ENCODE assay signal across 11 cellular contexts in genomic region chr13:39417131-39417530, GRCh38.
DNase-seq lines count a peak whose midpoint lies in the region; ATAC-seq and TF ChIP-seq lines count a peak whose summit lies in the region.
"Had no signal": no experiment of that assay in that cellular context is flagged by ENCODE, and none has a peak within 500 bp of the region (broad histone marks: within the 10 kb centered on the region; RNA-seq: fewer than 3 reads in every experiment).

No MANE protein-coding gene starts in this region.

- H3K79me2 ChIP-seq in OCI-LY3 (ENCODE audit: low read length) (no peaks in the 10 kb centered on the region; the same call in 1 of the 2 replicates), fibroblast of lung (ENCODE audit: control insufficient read depth, insufficient read depth, low read length) (no peaks in the 10 kb centered on the region), neural progenitor cell (ENCODE audit: low read depth) (no peaks in the 10 kb centered on the region)

- H3K4me3 ChIP-seq in OCI-LY3 (ENCODE audit: low read length) (no peak overlapping the region), fibroblast of lung (replicated peaks in 1 of 4; ENCODE audit: control extremely low read depth in 1 of 4, insufficient read depth in 1 of 4, low read depth in 3 of 4, low read length in 4 of 4) (peak overlapping the region in 3 of 4 experiments; percentile 5 to 45 (median 8)), neural progenitor cell (peak overlapping the region; percentile 21), prostate gland (no peak overlapping the region)
- H3K4me3 ChIP-seq: upper lobe of left lung had no signal

- H2AFZ ChIP-seq in OCI-LY3 (ENCODE audit: low read depth, low read length) = no peak overlapping the region
- no peak overlapping the region for H2AFZ ChIP-seq in fibroblast of lung (ENCODE audit: low read length)
- H2AFZ ChIP-seq in neural progenitor cell (replicated peaks) = peak overlapping the region; percentile 66

- H3K4me1 ChIP-seq in OCI-LY3 (ENCODE audit: low read length) = peaks cover 71% of the 10 kb centered on the region
- H3K4me1 ChIP-seq in fibroblast of lung (ENCODE audit: control insufficient read depth, extremely low read depth, insufficient read depth, low read length) = no peaks in the 10 kb centered on the region
- peaks cover 48% of the 10 kb centered on the region for H3K4me1 ChIP-seq in neural progenitor cell
- H3K4me1 ChIP-seq in prostate gland (replicated peaks) = no peaks in the 10 kb centered on the region

- no peaks in the 10 kb centered on the region for H3K27me3 Mint-ChIP-seq in neural progenitor cell (ENCODE audit: insufficient read depth, low read depth)

- no peak for ATAC-seq in HG03521 (IDR thresholded peaks at IDR 0.05; ENCODE audit: unreplicated experiment)

- WGBS in prostate gland = 59% methylated on average over 5 of the region's 5 CpGs

- H3K27ac Mint-ChIP-seq in neural progenitor cell = peak overlapping the region; percentile 99

- peak overlapping the region; percentile 80 for H3K4me3 Mint-ChIP-seq in neural progenitor cell

- peaks cover 2% of the 10 kb centered on the region for H3K36me3 Mint-ChIP-seq in neural progenitor cell

- intact Hi-C loops in prostate gland (cut with DNase I) = loop anchor here (5.0 to 10.0 kb wide), 2 partner anchors 185 to 272 kb away; partner anchors contain the start of gene LHFPL6

- H3K9ac ChIP-seq in OCI-LY3 (ENCODE audit: low read length) (no peak overlapping the region), fibroblast of lung (ENCODE audit: insufficient read depth, low read length) (no peak overlapping the region), neural progenitor cell (no peak overlapping the region)

- H3K27ac ChIP-seq in OCI-LY3 (ENCODE audit: low read length) (no peak overlapping the region), fibroblast of lung (ENCODE audit: insufficient read depth, low read length) (no peak overlapping the region), neural progenitor cell (no peak overlapping the region), prostate gland (no peak overlapping the region)

- H3K27me3 ChIP-seq in OCI-LY3 (ENCODE audit: low read depth, low read length) = no peaks in the 10 kb centered on the region
- H3K27me3 ChIP-seq in fibroblast of lung (ENCODE audit: control insufficient read depth, insufficient read depth, low read length) = no peaks in the 10 kb centered on the region
- no peaks in the 10 kb centered on the region for H3K27me3 ChIP-seq in neural progenitor cell
- no peaks in the 10 kb centered on the region for H3K27me3 ChIP-seq in prostate gland (replicated peaks; ENCODE audit: insufficient read depth)
- H3K27me3 ChIP-seq: upper lobe of left lung had no signal

- DNase-seq in Daoy (ENCODE audit: low read depth) (peak; percentile 7), fibroblast of lung (ENCODE audit: low read depth in 2 of 2) (no peak), neural progenitor cell (ENCODE audit: low spot score) (peak; percentile 61), NCI-H1048 (lab: John Stamatoyannopoulos, UW) (no peak), prostate gland (ENCODE audit: low spot score) (no peak)
- no peak for DNase-seq in stimulated activated CD4-positive, alpha-beta T cell treated with anti-CD3 and anti-CD28 coated beads, Interleukin-2, amount 100 ng/mL, for 24 hours
- DNase-seq: activated CD4-positive, alpha-beta T cell treated with anti-CD3 and anti-CD28 coated beads, Interleukin-2, amount 50 U/mL, for 48 hours; NCI-H1930 had no signal

- H3K36me3 ChIP-seq in OCI-LY3 (replicated peaks; ENCODE audit: low read depth, low read length) = peaks cover 5% of the 10 kb centered on the region
- no peaks in the 10 kb centered on the region for H3K36me3 ChIP-seq in fibroblast of lung (ENCODE audit: control insufficient read depth, insufficient read depth, low read length)
- H3K36me3 ChIP-seq in neural progenitor cell = no peaks in the 10 kb centered on the region
- no peaks in the 10 kb centered on the region for H3K36me3 ChIP-seq in prostate gland
- H3K36me3 ChIP-seq: upper lobe of left lung had no signal

- no peak for TF ChIP-seq POLR2A in prostate gland (IDR thresholded peaks at IDR 0.05)

- H3F3A ChIP-seq in neural progenitor cell (ENCODE audit: low read depth) = peaks cover 17% of the 10 kb centered on the region

- TF ChIP-seq CTCF in OCI-LY3 (IDR thresholded peaks at IDR 0.05; ENCODE audit: low read depth, low read length) = peak; percentile 38
- TF ChIP-seq CTCF in fibroblast of lung (conservative IDR thresholded peaks at IDR 0.05 in 1 of 2, IDR thresholded peaks at IDR 0.05 in 1 of 2; ENCODE audit: low read depth in 1 of 2, low read length in 2 of 2) = peak; percentile 11 to 25
- peak; percentile 64 for TF ChIP-seq CTCF in neural progenitor cell (IDR thresholded peaks at IDR 0.05)
- no peak for TF ChIP-seq CTCF in prostate gland (IDR thresholded peaks at IDR 0.05)

- no peaks in the 10 kb centered on the region for H4K20me1 ChIP-seq in OCI-LY3 (ENCODE audit: insufficient read depth, low read length)
- H4K20me1 ChIP-seq in fibroblast of lung (ENCODE audit: control insufficient read depth, extremely low read depth, insufficient read depth, low read length) = no peaks in the 10 kb centered on the region
- H4K20me1 ChIP-seq in neural progenitor cell (ENCODE audit: low read depth) = no peaks in the 10 kb centered on the region

- H3K9me3 ChIP-seq in OCI-LY3 (ENCODE audit: insufficient read depth, low read length) (no peaks in the 10 kb centered on the region), fibroblast of lung (ENCODE audit: control insufficient read depth, insufficient read depth, low read depth, low read length) (no peaks in the 10 kb centered on the region), neural progenitor cell (ENCODE audit: low read depth) (no peaks in the 10 kb centered on the region), prostate gland (no peaks in the 10 kb centered on the region)
- H3K9me3 ChIP-seq: upper lobe of left lung had no signal

- no peaks in the 10 kb centered on the region for H3K9me3 Mint-ChIP-seq in neural progenitor cell

- peak overlapping the region; percentile 79; the same call in 1 of the 2 replicates for H3K4me2 ChIP-seq in OCI-LY3 (ENCODE audit: low read length)
- no peak overlapping the region for H3K4me2 ChIP-seq in fibroblast of lung (ENCODE audit: extremely low read depth, insufficient read depth, low read length)
- peak overlapping the region; percentile 53 for H3K4me2 ChIP-seq in neural progenitor cell

- peaks cover 79% of the 10 kb centered on the region for H3K4me1 Mint-ChIP-seq in neural progenitor cell

Comparison
In these comparisons a context has a peak if more than half of its experiments do, and no peak if none do; other contexts are left out.
1. DNase-seq: peak in Daoy (single experiment) and neural progenitor cell (single experiment); none in fibroblast of lung (0 of 2), stimulated activated CD4-positive, alpha-beta T cell treated with anti-CD3 and anti-CD28 coated beads, Interleukin-2, amount 100 ng/mL, for 24 hours (0 of 2), NCI-H1048 (single experiment) and prostate gland (single experiment).
2. H3K4me3 ChIP-seq: peak in fibroblast of lung (3 of 4) and neural progenitor cell (single experiment); none in OCI-LY3 (single experiment) and prostate gland (0 of 2).
3. CTCF ChIP-seq: peak in OCI-LY3 (single experiment), fibroblast of lung (2 of 2) and neural progenitor cell (single experiment); none in prostate gland (0 of 4).